ENCODE assay signal across 31 cellular contexts in genomic region chr10:106707657-106708056, GRCh38.
"Had no signal": no experiment of that assay in that cellular context is flagged by ENCODE, and none has a peak within 500 bp of the region (broad histone marks: within the 10 kb centered on the region; RNA-seq: fewer than 3 reads in every experiment).

No MANE protein-coding gene starts in this region.

- H3K27me3 Mint-ChIP-seq: activated CD8-positive, alpha-beta memory T cell treated with anti-CD3 and anti-CD28 coated beads, Interleukin-2, amount 10 ng/mL, durations not matched to agents 7 days and 5 days; activated naive CD8-positive, alpha-beta T cell treated with anti-CD3 and anti-CD28 coated beads, Interleukin-2, amount 50 U/mL, for 24 hours; activated T-cell treated with anti-CD3 and anti-CD28 coated beads, Interleukin-2, amount 50 U/mL, for 24 hours; central memory CD8-positive, alpha-beta T cell had no signal

- H3K4me1 ChIP-seq: SJSA1 had no signal

- H3K4me1 Mint-ChIP-seq: activated CD8-positive, alpha-beta memory T cell treated with anti-CD3 and anti-CD28 coated beads, Interleukin-2, amount 10 ng/mL, durations not matched to agents 7 days and 5 days; activated naive CD4-positive, alpha-beta T cell treated with anti-CD3 and anti-CD28 coated beads, Interleukin-2, amount 50 U/mL, for 24 hours; activated naive CD8-positive, alpha-beta T cell treated with anti-CD3 and anti-CD28 coated beads, Interleukin-2, amount 50 U/mL, for 24 hours; central memory CD8-positive, alpha-beta T cell had no signal

- FAIRE-seq: astrocyte had no signal

- H3K9me3 Mint-ChIP-seq: activated naive CD8-positive, alpha-beta T cell treated with anti-CD3 and anti-CD28 coated beads, Interleukin-2, amount 50 U/mL, for 24 hours; activated T-helper 1 cell treated with anti-CD3 and anti-CD28 coated beads, Interleukin-12 subunit alpha, Interleukin-12 subunit beta, Interleukin-2, Interleukin-4 antibody, amounts not matched to agents 30 ng/mL and 10 ng/mL and 1 ng/mL, durations not matched to agents 14 hours and 24 hours and 36 hours; brain; T-helper 1 cell treated with Interleukin-12 subunit alpha and Interleukin-12 subunit beta and Interleukin-4 antibody, amounts not matched to agents 30 μg/mL and 1 μg/mL, for 36 hours had no signal

- H3K36me3 Mint-ChIP-seq: activated CD8-positive, alpha-beta memory T cell treated with anti-CD3 and anti-CD28 coated beads, Interleukin-2, amount 10 ng/mL, durations not matched to agents 7 days and 5 days; activated naive CD4-positive, alpha-beta T cell treated with anti-CD3 and anti-CD28 coated beads, Interleukin-2, amount 50 U/mL, for 24 hours; brain had no signal

- H3K27me3 ChIP-seq: SJSA1 had no signal

- H3K36me3 ChIP-seq: SJSA1 had no signal

- DNase-seq: activated CD4-positive, alpha-beta T cell treated with anti-CD3 and anti-CD28 coated beads for 48 hours; activated CD4-positive, alpha-beta T cell treated with anti-CD3 and anti-CD28 coated beads, Interleukin-2, amount 50 U/mL, for 4 hours; activated CD4-positive, CD25-positive, alpha-beta regulatory T cell treated with anti-CD3 and anti-CD28 coated beads, Interleukin-2, amount 50 U/mL, for 72 hours; activated CD8-positive, alpha-beta memory T cell treated with anti-CD3 and anti-CD28 coated beads, Interleukin-2, amount 10 ng/mL, durations not matched to agents 7 days and 5 days; activated effector memory CD4-positive, alpha-beta T cell treated with Interleukin-2 at 50 U/mL for 16 hours; activated naive CD4-positive, alpha-beta T cell; activated naive CD8-positive, alpha-beta T cell treated with anti-CD3 and anti-CD28 coated beads, Interleukin-2, amount 50 U/mL, for 24 hours; activated T-cell treated with anti-CD3 and anti-CD28 coated beads, Interleukin-2, amount 50 U/mL, for 24 hours; amygdala; Kasumi-1; KBM-7; NCI-H1092; NCI-H1417; NCI-H1694; NCI-H2029; NCI-H2107; NCI-H345; NCI-H510A; NCI-H526 treated with DMSO at 0.1 percent for 48 hours; NCI-H82; OCI-M1; RPMI8226 had no signal

- H3K9me3 ChIP-seq: SJSA1 had no signal

- H3K4me3 Mint-ChIP-seq: activated CD8-positive, alpha-beta memory T cell treated with anti-CD3 and anti-CD28 coated beads, Interleukin-2, amount 10 ng/mL, durations not matched to agents 7 days and 5 days; activated naive CD4-positive, alpha-beta T cell treated with anti-CD3 and anti-CD28 coated beads, Interleukin-2, amount 50 U/mL, for 24 hours; activated naive CD8-positive, alpha-beta T cell treated with anti-CD3 and anti-CD28 coated beads, Interleukin-2, amount 50 U/mL, for 24 hours; activated T-cell treated with anti-CD3 and anti-CD28 coated beads, Interleukin-2, amount 50 U/mL, for 24 hours; activated T-helper 1 cell treated with anti-CD3 and anti-CD28 coated beads, Interleukin-12 subunit alpha, Interleukin-12 subunit beta, Interleukin-2, Interleukin-4 antibody, amounts not matched to agents 30 ng/mL and 10 ng/mL and 1 ng/mL, durations not matched to agents 14 hours and 24 hours and 36 hours; brain; central memory CD8-positive, alpha-beta T cell; T-helper 1 cell treated with Interleukin-12 subunit alpha and Interleukin-12 subunit beta and Interleukin-4 antibody, amounts not matched to agents 30 μg/mL and 1 μg/mL, for 36 hours had no signal

- H3K27ac Mint-ChIP-seq: activated CD8-positive, alpha-beta memory T cell treated with anti-CD3 and anti-CD28 coated beads, Interleukin-2, amount 10 ng/mL, durations not matched to agents 7 days and 5 days; activated naive CD4-positive, alpha-beta T cell treated with anti-CD3 and anti-CD28 coated beads, Interleukin-2, amount 50 U/mL, for 24 hours; activated naive CD8-positive, alpha-beta T cell treated with anti-CD3 and anti-CD28 coated beads, Interleukin-2, amount 50 U/mL, for 24 hours; activated T-cell treated with anti-CD3 and anti-CD28 coated beads, Interleukin-2, amount 50 U/mL, for 24 hours; activated T-helper 1 cell treated with anti-CD3 and anti-CD28 coated beads, Interleukin-12 subunit alpha, Interleukin-12 subunit beta, Interleukin-2, Interleukin-4 antibody, amounts not matched to agents 30 ng/mL and 10 ng/mL and 1 ng/mL, durations not matched to agents 14 hours and 24 hours and 36 hours; T-helper 1 cell treated with Interleukin-12 subunit alpha and Interleukin-12 subunit beta and Interleukin-4 antibody, amounts not matched to agents 30 μg/mL and 1 μg/mL, for 36 hours had no signal

- H3K4me3 ChIP-seq: SJSA1 had no signal

- ATAC-seq: activated CD8-positive, alpha-beta memory T cell treated with anti-CD3 and anti-CD28 coated beads, Interleukin-2, amount 10 ng/mL, durations not matched to agents 7 days and 5 days; activated naive CD8-positive, alpha-beta T cell treated with anti-CD3 and anti-CD28 coated beads, Interleukin-2, amount 50 U/mL, for 24 hours; Panc1; Right ventricle myocardium inferior had no signal

- H3K27ac ChIP-seq: SJSA1 had no signal
